Comparison of ENCODE assay signal across 1 cellular context in genomic region chr3:113838631-113839209, GRCh38.
TF ChIP-seq lines count a peak whose summit lies in the region.

GRAMD1C (plus strand) TSS chr3:113838788; CDS start chr3:113838910, 122 bp downstream.

TF ChIP-seq in HepG2, 621 proteins besides CTCF, POLR2A, EP300 and RAD21 (continued from another document and continues in another):
- 0 out of 2 replicates have a peak, but pooled peaks have one; percentile 36 for TF ChIP-seq ZNF451 (CRISPR knock-in tag; IDR thresholded peaks at IDR 0.05)
- peak; percentile 24; the same call in 1 of the 2 replicates for TF ChIP-seq TFE3 (CRISPR knock-in tag; IDR thresholded peaks at IDR 0.05)
- TF ChIP-seq KAT8 (CRISPR knock-in tag; IDR thresholded peaks at IDR 0.05) = peak; percentile 31; the same call in 1 of the 2 replicates
- peak; percentile 83 for TF ChIP-seq HNRNPLL (IDR thresholded peaks at IDR 0.05; ENCODE audit: low read depth, low read length, poor library complexity, severe bottlenecking)
- TF ChIP-seq GATAD2A (CRISPR knock-in tag; IDR thresholded peaks at IDR 0.05) = 0 out of 2 replicates have a peak, but pooled peaks have one; percentile 39
- 0 out of 2 replicates have a peak, but pooled peaks have one; percentile 25 for TF ChIP-seq ZMYM3 (CRISPR knock-in tag; IDR thresholded peaks at IDR 0.05)
- TF ChIP-seq SMC3 (IDR thresholded peaks at IDR 0.05; ENCODE audit: low read length) = peak; percentile 52
- TF ChIP-seq ZNF749 (CRISPR knock-in tag; IDR thresholded peaks at IDR 0.05; ENCODE audit: borderline replicate concordance) = peak; percentile 59; the same call in 1 of the 2 replicates
- no peak for TF ChIP-seq TFAP4 (IDR thresholded peaks at IDR 0.05; ENCODE audit: borderline replicate concordance, low read depth)
- TF ChIP-seq TFDP1 (CRISPR knock-in tag; IDR thresholded peaks at IDR 0.05; ENCODE audit: borderline replicate concordance) = peak; percentile 73; the same call in 1 of the 2 replicates
- TF ChIP-seq E2F2 (CRISPR knock-in tag; IDR thresholded peaks at IDR 0.05; ENCODE audit: borderline replicate concordance) = no peak
- peak; percentile 41; the same call in 1 of the 2 replicates for TF ChIP-seq ZFX (CRISPR knock-in tag; IDR thresholded peaks at IDR 0.05; ENCODE audit: low read depth)
- peak; percentile 76; the same call in 1 of the 2 replicates for TF ChIP-seq UBTF (CRISPR knock-in tag; IDR thresholded peaks at IDR 0.05)
- no peak; the same call in 1 of the 2 replicates for TF ChIP-seq KDM5B (CRISPR knock-in tag; IDR thresholded peaks at IDR 0.05; ENCODE audit: borderline replicate concordance)
- peak; percentile 64 for TF ChIP-seq ZNF574 (CRISPR knock-in tag; IDR thresholded peaks at IDR 0.05)
- 0 out of 2 replicates have a peak, but pooled peaks have one; percentile 43 for TF ChIP-seq ZXDC (CRISPR knock-in tag; IDR thresholded peaks at IDR 0.05)
- 0 out of 2 replicates have a peak, but pooled peaks have one; percentile 61 for TF ChIP-seq CENPT (CRISPR knock-in tag; IDR thresholded peaks at IDR 0.05; ENCODE audit: low read depth)
- TF ChIP-seq RNF2 (conservative IDR thresholded peaks at IDR 0.05; ENCODE audit: low read depth) = peak; percentile 43; the same call in 1 of the 2 replicates
- peak; percentile 77 for TF ChIP-seq ZBTB14 (CRISPR knock-in tag; IDR thresholded peaks at IDR 0.05)
- TF ChIP-seq MYPOP (CRISPR knock-in tag; IDR thresholded peaks at IDR 0.05) = peak; percentile 62; the same call in 1 of the 2 replicates
- TF ChIP-seq XRCC5 (optimal IDR thresholded peaks at IDR 0.05; ENCODE audit: low read length) = peak; percentile 86
- peak; percentile 59; the same call in 1 of the 2 replicates for TF ChIP-seq SALL1 (CRISPR knock-in tag; IDR thresholded peaks at IDR 0.05)
- TF ChIP-seq PATZ1 (CRISPR knock-in tag; IDR thresholded peaks at IDR 0.05) = 0 out of 2 replicates have a peak, but pooled peaks have one; percentile 31
- no peak for TF ChIP-seq ZBTB21 (CRISPR knock-in tag; IDR thresholded peaks at IDR 0.05)
- 0 out of 2 replicates have a peak, but pooled peaks have one; percentile 31 for TF ChIP-seq ZNF770 (CRISPR knock-in tag; IDR thresholded peaks at IDR 0.05)
- TF ChIP-seq ATF7-NPFF (CRISPR knock-in tag; IDR thresholded peaks at IDR 0.05; ENCODE audit: low read depth) = 0 out of 2 replicates have a peak, but pooled peaks have one; percentile 49
- peak; percentile 35; the same call in 1 of the 2 replicates for TF ChIP-seq ATF2 (CRISPR knock-in tag; IDR thresholded peaks at IDR 0.05)
- no peak for TF ChIP-seq CHCHD3 (CRISPR knock-in tag; IDR thresholded peaks at IDR 0.05)
- peak; percentile 59 for TF ChIP-seq MAX (IDR thresholded peaks at IDR 0.05)
- TF ChIP-seq HOXA3 (CRISPR knock-in tag; IDR thresholded peaks at IDR 0.05) = 0 out of 2 replicates have a peak, but pooled peaks have one; percentile 34
